9 cellular contexts compared by ENCODE assay signal in the genomic region with DNA sequence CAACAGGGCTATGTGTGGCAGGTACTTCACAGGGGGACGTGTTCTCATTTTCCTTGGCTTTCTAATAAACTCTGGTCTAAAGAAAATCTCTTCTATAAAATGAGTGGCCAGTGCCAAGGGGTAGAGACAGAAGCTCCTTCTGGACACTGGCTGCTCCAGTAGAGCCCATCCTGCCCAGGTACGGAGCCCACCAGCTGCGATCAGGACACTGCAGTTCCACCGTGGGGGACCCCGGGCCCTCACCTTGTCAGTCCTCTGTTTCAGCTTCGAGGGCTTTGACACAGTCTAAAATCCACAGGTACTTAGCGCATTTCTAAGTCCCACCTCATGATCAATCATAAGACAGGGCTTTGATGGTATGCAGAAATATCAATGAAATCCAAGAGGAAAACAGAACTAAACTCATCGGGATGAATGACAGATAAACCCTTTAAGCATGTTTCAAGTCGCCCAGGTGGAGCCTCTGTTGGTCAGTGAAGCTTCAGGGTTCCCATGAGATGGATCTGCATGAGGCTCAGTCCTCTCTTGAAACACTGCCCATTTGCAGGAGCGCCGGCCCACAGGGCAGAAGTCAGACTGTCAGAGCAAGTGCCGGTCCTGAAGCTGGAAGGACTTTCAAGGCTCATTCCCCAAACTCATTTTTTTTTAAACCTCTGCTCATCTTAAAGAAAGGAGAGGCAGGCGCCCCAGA. TPM values are rescaled to one million over a fixed set of nuclear protein-coding genes. Genes with fewer than 3 reads are reported as not detected.
DNase-seq lines count a peak whose midpoint lies in the region; ATAC-seq and TF ChIP-seq lines count a peak whose summit lies in the region.
"Had no signal": no experiment of that assay in that cellular context is flagged by ENCODE, and none has a peak within 500 bp of the region (broad histone marks: within the 10 kb centered on the region; RNA-seq: fewer than 3 reads in every experiment).

No MANE protein-coding gene starts in this region.

- peaks cover 42% of the 10 kb centered on the region for H3K36me3 Mint-ChIP-seq in CD4-positive, alpha-beta T cell (ENCODE audit: low read depth)

- POLR2A ChIA-PET in CD4-positive, alpha-beta T cell (lab: Charles Lee), result interaction anchor here (1.0 to 4.5 kb wide), 15 partner anchors 9 to 486 kb away, joined by 3 to 44 read pairs (median 5); partner anchors contain the start of genes CLPTM1L, NDUFS6 and TERT

- peaks cover 6% of the 10 kb centered on the region for H3K9me3 Mint-ChIP-seq in CD4-positive, alpha-beta T cell

- H3K9me3 ChIP-seq in CD4-positive, alpha-beta T cell (ENCODE audit: control insufficient read depth, low read length), result peaks cover 4% of the 10 kb centered on the region
- H3K9me3 ChIP-seq: tibial nerve had no signal

- no peak for TF ChIP-seq CTCF in CD4-positive, alpha-beta T cell (IDR thresholded peaks at IDR 0.05)
- TF ChIP-seq CTCF in VCaP (conservative IDR thresholded peaks at IDR 0.05), result no peak

- intact Hi-C loops in CD4-positive, alpha-beta T cell (cut with DNase I, micrococcal nuclease), result loop anchor here (1.0 to 10.0 kb wide), 3 partner anchors 20 to 60 kb away; partner anchors contain the start of gene TERT (in 1 of the 2)

- peak in 2 of 10 experiments; percentile 28 to 42 for DNase-seq in CD4-positive, alpha-beta T cell
- peak; percentile 55 for DNase-seq in mesenteric fat pad (ENCODE audit: low spot score)
- DNase-seq in NCI-H510A (lab: John Stamatoyannopoulos, UW), result no peak
- DNase-seq in AML-193 (lab: John Stamatoyannopoulos, UW), result no peak
- DNase-seq in NCI-H2227 treated with DMSO at 0.1 percent for 48 hours (lab: John Stamatoyannopoulos, UW), result no peak

- H3K27me3 ChIP-seq in CD4-positive, alpha-beta T cell (ENCODE audit: control insufficient read depth, insufficient read depth, low read length), result no peaks in the 10 kb centered on the region
- H3K27me3 ChIP-seq: tibial nerve had no signal

- CTCF ChIA-PET in CD4-positive, alpha-beta T cell (lab: Charles Lee), result no interaction called here

- peak overlapping the region; percentile 95 for H3K27ac Mint-ChIP-seq in CD4-positive, alpha-beta T cell

- peaks cover 72% of the 10 kb centered on the region for H3K4me1 Mint-ChIP-seq in CD4-positive, alpha-beta T cell (ENCODE audit: low read depth)

- H3K4me3 Mint-ChIP-seq in CD4-positive, alpha-beta T cell, result peak overlapping the region; percentile 81

- no peaks in the 10 kb centered on the region for H3K27me3 Mint-ChIP-seq in CD4-positive, alpha-beta T cell

- ATAC-seq in CD4-positive, alpha-beta T cell (ENCODE audit: poor library complexity), result no peak
- ATAC-seq in GM21529 (IDR thresholded peaks at IDR 0.05; ENCODE audit: unreplicated experiment) (peak; percentile 0), esophagus mucosa (no peak)

- H3K27ac ChIP-seq in CD4-positive, alpha-beta T cell (ENCODE audit: low read depth, low read length), result peak overlapping the region; percentile 24
- peak overlapping the region; percentile 100 for H3K27ac ChIP-seq in VCaP

RNA-seq across cellular contexts. Expression of gene TERT, which starts 20.3 kb away (rescaled TPM):
- under 1 TPM; 0.55 to 0.84 TPM for total RNA-seq in CD4-positive, alpha-beta T cell
- total RNA-seq in mesenteric fat pad (not detected), esophagus mucosa (not detected)
- total RNA-seq: tibial nerve had no signal

RNA-seq across cellular contexts. Expression of gene CLPTM1L, which starts 29.7 kb away (rescaled TPM):
- 10 to 100 TPM; 47.2 to 47.4 TPM for total RNA-seq in CD4-positive, alpha-beta T cell
- total RNA-seq in mesenteric fat pad, result 112 TPM
- total RNA-seq in esophagus mucosa, result 39.5 TPM
